1 cellular context compared by ENCODE assay signal in genomic region chr1:59005491-59006308, GRCh38.
TF ChIP-seq lines count a peak whose summit lies in the region.

No MANE protein-coding gene starts in this region.

TF ChIP-seq in HepG2, 621 proteins besides CTCF, POLR2A, EP300 and RAD21 (continued from another document):
- TF ChIP-seq CSRNP1 (CRISPR knock-in tag; IDR thresholded peaks at IDR 0.05) (no peak), MIXL1 (CRISPR knock-in tag; IDR thresholded peaks at IDR 0.05) (no peak), ZNF318 (CRISPR knock-in tag; IDR thresholded peaks at IDR 0.05) (no peak), ZNF512B (CRISPR knock-in tag; IDR thresholded peaks at IDR 0.05; ENCODE audit: borderline replicate concordance) (no peak)
TF ChIP-seq in HepG2: peak in this region for 0.
